Comparison of ENCODE assay signal across 11 cellular contexts in the genomic region with DNA sequence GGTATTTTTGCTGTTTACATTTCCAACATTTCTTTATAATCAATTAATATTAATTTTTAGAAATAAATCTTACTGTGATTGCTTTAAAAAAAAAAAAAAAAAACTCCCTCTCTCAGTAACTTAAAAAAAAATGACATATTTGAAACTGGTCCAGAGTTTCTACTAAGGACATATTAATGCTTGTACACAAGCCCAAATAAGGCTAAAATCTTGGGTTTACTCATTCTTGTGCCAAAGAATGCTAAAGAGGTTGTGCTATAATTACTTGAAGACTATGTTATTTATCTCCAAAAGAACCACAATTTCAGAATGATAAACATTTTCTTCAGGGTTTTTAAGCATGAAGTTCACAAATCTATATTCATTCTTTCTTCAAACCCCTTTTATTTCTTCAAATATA. TPM values are rescaled to one million over a fixed set of nuclear protein-coding genes. Genes with fewer than 3 reads are reported as not detected.
DNase-seq lines count a peak whose midpoint lies in the region; ATAC-seq and TF ChIP-seq lines count a peak whose summit lies in the region.
"Had no signal": no experiment of that assay in that cellular context is flagged by ENCODE, and none has a peak within 500 bp of the region (broad histone marks: within the 10 kb centered on the region; RNA-seq: fewer than 3 reads in every experiment).

No MANE protein-coding gene starts in this region.

- H3K4me3 ChIP-seq in AG09309 (ENCODE audit: control insufficient read depth, low read depth, low read length) (no peak overlapping the region), fibroblast of mammary gland (ENCODE audit: control insufficient read depth, low read depth, low read length) (no peak overlapping the region), retinal pigment epithelial cell (ENCODE audit: low read length) (no peak overlapping the region)
- H3K4me3 ChIP-seq: adrenal gland, Peyer's patch had no signal

- POLR2A ChIA-PET in activated CD8-positive, alpha-beta T cell treated with anti-CD3 and anti-CD28 coated beads for 36 hours (lab: Charles Lee): no interaction called here

- no peaks in the 10 kb centered on the region for H3K27me3 Mint-ChIP-seq in activated CD8-positive, alpha-beta T cell treated with anti-CD3 and anti-CD28 coated beads for 36 hours
- H3K27me3 Mint-ChIP-seq: CD4-positive, alpha-beta memory T cell had no signal

- H3K4me3 Mint-ChIP-seq in activated CD8-positive, alpha-beta T cell treated with anti-CD3 and anti-CD28 coated beads for 36 hours: no peak overlapping the region
- H3K4me3 Mint-ChIP-seq: CD4-positive, alpha-beta memory T cell had no signal

- intact Hi-C loops in activated CD8-positive, alpha-beta T cell treated with anti-CD3 and anti-CD28 coated beads for 36 hours (cut with micrococcal nuclease): no loop called here

- peaks cover 50% of the 10 kb centered on the region for H3K36me3 Mint-ChIP-seq in activated CD8-positive, alpha-beta T cell treated with anti-CD3 and anti-CD28 coated beads for 36 hours (ENCODE audit: low read depth)

- H3K4me1 Mint-ChIP-seq in activated CD8-positive, alpha-beta T cell treated with anti-CD3 and anti-CD28 coated beads for 36 hours (ENCODE audit: low read depth): peaks cover 35% of the 10 kb centered on the region

- H3K9me3 Mint-ChIP-seq in activated CD8-positive, alpha-beta T cell treated with anti-CD3 and anti-CD28 coated beads for 36 hours: no peaks in the 10 kb centered on the region
- H3K9me3 Mint-ChIP-seq: CD4-positive, alpha-beta memory T cell had no signal

- no peak for ATAC-seq in activated CD8-positive, alpha-beta T cell treated with anti-CD3 and anti-CD28 coated beads for 36 hours
- ATAC-seq in GM19395 (IDR thresholded peaks at IDR 0.05; ENCODE audit: unreplicated experiment): no peak

- TF ChIP-seq CTCF in AG09309 (IDR thresholded peaks at IDR 0.05; ENCODE audit: control insufficient read depth, insufficient read depth, low read depth, low read length, missing control alignments) (no peak), fibroblast of mammary gland (conservative IDR thresholded peaks at IDR 0.05; ENCODE audit: control insufficient read depth, insufficient read depth, low read depth, low read length) (no peak), retinal pigment epithelial cell (conservative IDR thresholded peaks at IDR 0.05; ENCODE audit: low read depth, low read length) (no peak)
- TF ChIP-seq CTCF in activated CD8-positive, alpha-beta T cell treated with anti-CD3 and anti-CD28 coated beads for 36 hours (IDR thresholded peaks at IDR 0.05): no peak

- CTCF ChIA-PET in activated CD8-positive, alpha-beta T cell treated with anti-CD3 and anti-CD28 coated beads for 36 hours (lab: Charles Lee): no interaction called here

- DNase-seq in AG09309 (ENCODE audit: low read depth): peak; percentile 7
- peak; percentile 6 for DNase-seq in M059J (ENCODE audit: low read depth)
- DNase-seq in fibroblast of mammary gland (ENCODE audit: low read depth): peak; percentile 60
- peak; percentile 38 for DNase-seq in retinal pigment epithelial cell (ENCODE audit: low read depth)
- DNase-seq in activated CD8-positive, alpha-beta T cell treated with anti-CD3 and anti-CD28 coated beads for 36 hours: no peak
- no peak for DNase-seq in HuH-7 (ENCODE audit: low spot score)
- DNase-seq in Ammon's horn (ENCODE audit: low spot score): no peak
- DNase-seq: adrenal gland; CD4-positive, alpha-beta memory T cell; Peyer's patch had no signal

- H3K27ac Mint-ChIP-seq in activated CD8-positive, alpha-beta T cell treated with anti-CD3 and anti-CD28 coated beads for 36 hours: no peak overlapping the region

RNA-seq across cellular contexts. Expression of a gene that starts 39.4 kb away (rescaled TPM):
- 16.3 and 23.7 TPM in 2 replicates for total RNA-seq in M059J (2014; rRNA removed; shearing (Covaris generic))
- 10 to 100 TPM; 36.7 to 38.7 TPM for total RNA-seq in activated CD8-positive, alpha-beta T cell treated with anti-CD3 and anti-CD28 coated beads for 36 hours

Comparison
In these comparisons a context has a peak if more than half of its experiments do, and no peak if none do; other contexts are left out.
1. DNase-seq: peak in AG09309 (single experiment), M059J (single experiment), fibroblast of mammary gland (single experiment) and retinal pigment epithelial cell (single experiment); none in activated CD8-positive, alpha-beta T cell treated with anti-CD3 and anti-CD28 coated beads for 36 hours (single experiment), HuH-7 (single experiment) and Ammon's horn (single experiment).